Comparison of ENCODE assay signal across 19 cellular contexts in the genomic region with DNA sequence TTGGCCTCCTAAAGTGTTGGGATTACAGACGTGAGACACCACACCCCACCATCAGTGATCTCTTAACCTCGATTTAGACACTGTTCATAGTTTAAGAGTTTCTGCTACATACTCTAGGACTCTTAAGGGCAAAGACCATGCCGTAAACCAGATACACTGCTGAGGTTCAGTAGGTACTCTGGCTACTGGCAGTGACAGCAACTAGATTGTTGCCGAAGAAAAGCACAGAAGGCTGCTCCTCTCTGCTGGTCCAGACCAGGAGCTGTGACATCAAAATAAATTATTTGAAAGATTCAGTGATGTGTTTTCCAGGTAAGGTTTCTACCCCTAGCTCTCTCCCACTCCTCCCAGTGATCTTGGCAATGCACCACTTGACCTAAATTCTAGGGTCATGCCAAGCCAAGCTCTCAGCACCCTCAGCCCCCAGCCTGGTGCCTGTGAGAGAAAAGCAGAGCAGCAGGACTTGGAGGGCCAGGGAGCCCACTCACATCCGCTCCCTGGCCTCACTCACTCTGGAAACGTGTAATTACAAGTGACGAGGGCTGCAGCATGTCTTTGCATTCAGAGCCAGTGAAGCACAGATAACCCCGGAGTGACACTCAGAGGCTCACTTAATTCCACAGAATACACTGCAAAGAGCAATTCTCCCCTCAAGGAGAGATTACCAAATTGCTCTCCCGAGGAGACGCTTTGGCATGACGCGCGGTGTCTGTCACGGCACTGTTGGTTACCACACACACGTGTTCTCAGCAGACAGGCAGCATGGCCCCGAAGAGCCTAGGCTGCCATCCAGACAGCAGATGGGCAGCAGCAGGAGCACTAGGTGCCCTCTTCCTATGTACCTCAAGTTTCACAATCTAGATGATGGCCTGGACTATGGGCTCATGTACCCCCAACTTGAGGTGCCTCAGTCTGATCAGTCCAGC.
A peak's percentile ranks its signal among the peaks of the same experiment; 100 is the strongest.
DNase-seq lines count a peak whose midpoint lies in the region; ATAC-seq and TF ChIP-seq lines count a peak whose summit lies in the region.
"Had no signal": no experiment of that assay in that cellular context is flagged by ENCODE, and none has a peak within 500 bp of the region (broad histone marks: within the 10 kb centered on the region; RNA-seq: fewer than 3 reads in every experiment).

No MANE protein-coding gene starts in this region.

- intact Hi-C loops in cardiac septum (cut with DNase I): no loop called here
- intact Hi-C loops in posterior vena cava (cut with DNase I): no loop called here
- intact Hi-C loops in stomach (cut with DNase I; ENCODE audit: low total_unique reads): no loop called here

- WGBS in stomach, 5 donors: 82 to 93% (median 89%) methylated on average over 16 of the region's 16 CpGs

- no peak overlapping the region for H3K27ac ChIP-seq in stomach
- H3K27ac ChIP-seq: PC-9 had no signal

- ATAC-seq in HG02870 (IDR thresholded peaks at IDR 0.05; ENCODE audit: unreplicated experiment): no peak
- ATAC-seq: activated T-cell treated with anti-CD3 and anti-CD28 coated beads, Interleukin-2, amount 50 U/mL, for 72 hours; effector memory CD8-positive, alpha-beta T cell; left colon; stimulated activated naive CD8-positive, alpha-beta T cell treated with anti-CD3 and anti-CD28 coated beads, Interleukin-15, amount 100 ng/mL, for 72 hours had no signal

- TF ChIP-seq CTCF in AG10803 (conservative IDR thresholded peaks at IDR 0.05; ENCODE audit: low read length) (no peak), stomach (IDR thresholded peaks at IDR 0.05) (no peak)

- peak; percentile 41 for DNase-seq in AG10803 (ENCODE audit: low read depth)
- DNase-seq in NCI-H69 (lab: John Stamatoyannopoulos, UW): peak; percentile 91
- peak; percentile 67 for DNase-seq in cardiac septum (ENCODE audit: low spot score)
- peak; percentile 81 for DNase-seq in posterior vena cava (ENCODE audit: low spot score)
- DNase-seq in stimulated activated CD4-positive, alpha-beta T cell treated with anti-CD3 and anti-CD28 coated beads, Interleukin-12 subunit alpha, Interleukin-12 subunit beta, amount 100 ng/mL, for 4 hours: no peak
- DNase-seq in stomach: no peak
- DNase-seq in CD1c-positive myeloid dendritic cell (ENCODE audit: extremely low spot score): no peak
- DNase-seq: activated CD4-positive, alpha-beta memory T cell treated with anti-CD3 and anti-CD28 coated beads for 36 hours; activated T-cell treated with anti-CD3 and anti-CD28 coated beads, Interleukin-2, amount 50 U/mL, for 72 hours; Calu3; effector memory CD8-positive, alpha-beta T cell; foreskin fibroblast; Karpas-422; NCI-H1105 treated with DMSO at 0.1 percent for 48 hours; NCI-H510A treated with DMSO at 0.1 percent for 48 hours; PC-9; stimulated activated naive CD8-positive, alpha-beta T cell treated with anti-CD3 and anti-CD28 coated beads, Interleukin-15, amount 100 ng/mL, for 72 hours had no signal

- H3K36me3 ChIP-seq in stomach: peaks cover 0 to 34% (median 26%) of the 10 kb centered on the region in 4 donors

- H3K27me3 ChIP-seq in stomach: no peaks in the 10 kb centered on the region

- no peaks in the 10 kb centered on the region for H3K9me3 ChIP-seq in stomach

- peaks cover 3 to 14% (median 9%) of the 10 kb centered on the region in 4 donors for H3K4me1 ChIP-seq in stomach

- no peak for TF ChIP-seq POLR2A in stomach (IDR thresholded peaks at IDR 0.05)

- no peak for TF ChIP-seq EP300 in stomach (IDR thresholded peaks at IDR 0.05)

- H3K4me3 ChIP-seq in AG10803 (ENCODE audit: low read length) (no peak overlapping the region), stomach (no peak overlapping the region)
- H3K4me3 ChIP-seq: PC-9 had no signal

Comparison
In these comparisons a context has a peak if more than half of its experiments do, and no peak if none do; other contexts are left out.
1. DNase-seq: peak in AG10803 (single experiment), NCI-H69 (single experiment), cardiac septum (single experiment) and posterior vena cava (single experiment); none in stimulated activated CD4-positive, alpha-beta T cell treated with anti-CD3 and anti-CD28 coated beads, Interleukin-12 subunit alpha, Interleukin-12 subunit beta, amount 100 ng/mL, for 4 hours (single experiment), stomach (single experiment) and CD1c-positive myeloid dendritic cell (single experiment).